ENCODE assay signal across 8 cellular contexts in genomic region chrX:40581333-40581910, GRCh38. TPM values are rescaled to one million over a fixed set of nuclear protein-coding genes. Genes with fewer than 3 reads are reported as not detected.
A peak's percentile ranks its signal among the peaks of the same experiment; 100 is the strongest.
DNase-seq lines count a peak whose midpoint lies in the region; ATAC-seq, FAIRE-seq and TF ChIP-seq lines count a peak whose summit lies in the region.

No MANE protein-coding gene starts in this region.

- no peak for TF ChIP-seq CTCF in CD14-positive monocyte (IDR thresholded peaks at IDR 0.05)
- no peak for TF ChIP-seq CTCF in HL-60 (IDR thresholded peaks at IDR 0.05; ENCODE audit: insufficient read depth, low read length)
- no peak for TF ChIP-seq CTCF in keratinocyte (optimal IDR thresholded peaks at IDR 0.05 in 1 of 3, IDR thresholded peaks at IDR 0.05 in 1 of 3, conservative IDR thresholded peaks at IDR 0.05 in 1 of 3; ENCODE audit: extremely low read depth in 1 of 3, insufficient read depth in 2 of 3, low read length in 3 of 3)
- TF ChIP-seq CTCF in thoracic aorta (IDR thresholded peaks at IDR 0.05) = no peak

- peak overlapping the region; percentile 90 to 96 (median 93) for H3K27ac Mint-ChIP-seq in CD14-positive monocyte
- peak overlapping the region; percentile 42 for H3K27ac Mint-ChIP-seq in activated naive CD8-positive, alpha-beta T cell treated with anti-CD3 and anti-CD28 coated beads for 36 hours

- H3K9me3 ChIP-seq in keratinocyte (ENCODE audit: control insufficient read depth, low read depth, low read length) = no peaks in the 10 kb centered on the region
- H3K9me3 ChIP-seq in thoracic aorta = no peaks in the 10 kb centered on the region

- intact Hi-C loops in CD14-positive monocyte (cut with micrococcal nuclease) = loop anchor here (5.0 to 10.0 kb wide), 2 partner anchors 61 to 63 kb away; partner anchors contain the start of gene CXorf38 (in 1 of the 2)

- peaks cover 0 to 20% (median 0%) of the 10 kb centered on the region in 7 donors for H3K9me3 Mint-ChIP-seq in CD14-positive monocyte
- no peaks in the 10 kb centered on the region for H3K9me3 Mint-ChIP-seq in activated naive CD8-positive, alpha-beta T cell treated with anti-CD3 and anti-CD28 coated beads for 36 hours

- no peak for ATAC-seq in thoracic aorta (ENCODE audit: insufficient number of reproducible peaks, low FRiP score, low read depth)

- H3K27me3 ChIP-seq in HL-60 (ENCODE audit: insufficient read depth, poor library complexity, severe bottlenecking) (no peaks in the 10 kb centered on the region), keratinocyte (ENCODE audit: control insufficient read depth, extremely low read depth, insufficient read depth, low read length) (no peaks in the 10 kb centered on the region), thoracic aorta (replicated peaks; ENCODE audit: insufficient read depth) (no peaks in the 10 kb centered on the region)

- H3K4me3 ChIP-seq in HL-60 (replicated peaks; ENCODE audit: insufficient read depth, low read length) (peak overlapping the region; percentile 56), keratinocyte (ENCODE audit: control insufficient read depth in 2 of 3, extremely low read depth in 1 of 3, insufficient read depth in 2 of 3, low read depth in 1 of 3, low read length in 3 of 3) (peak overlapping the region; percentile 59 to 74 (median 67)), thoracic aorta (peak overlapping the region; percentile 87)

- no peak overlapping the region for H2AFZ ChIP-seq in keratinocyte (ENCODE audit: control insufficient read depth, low read length)

- dilution Hi-C loops in keratinocyte (cut with MboI; ENCODE audit: extremely low pct_ligation_motif_present, low sequenced_read_pairs) = no loop called here

- DNase-seq in CD14-positive monocyte (ENCODE audit: low spot score) = no peak
- peak in 1 of 2 experiments; percentile 6 for DNase-seq in HL-60 (ENCODE audit: low read depth in 1 of 2, low spot score in 1 of 2)
- no peak for DNase-seq in activated naive CD8-positive, alpha-beta T cell treated with anti-CD3 and anti-CD28 coated beads for 36 hours
- no peak for DNase-seq in keratinocyte (ENCODE audit: low read depth, low spot score)
- DNase-seq in thoracic aorta (ENCODE audit: low spot score) = no peak
- no peak for DNase-seq in activated gamma-delta T cell treated with Interleukin-2 at 50 U/mL for 16 hours
- DNase-seq in HT-29 (ENCODE audit: low spot score) = no peak
- no peak for DNase-seq in midbrain (lab: John Stamatoyannopoulos, UW)

- peaks cover 0 to 6% of the 10 kb centered on the region in 2 donors for H3K36me3 Mint-ChIP-seq in CD14-positive monocyte
- peaks cover 2% of the 10 kb centered on the region for H3K36me3 Mint-ChIP-seq in activated naive CD8-positive, alpha-beta T cell treated with anti-CD3 and anti-CD28 coated beads for 36 hours

- H3K36me3 ChIP-seq in keratinocyte (ENCODE audit: control insufficient read depth in 2 of 2, extremely low read depth in 1 of 2, insufficient read depth in 2 of 2, low read length in 2 of 2) (no peaks in the 10 kb centered on the region), thoracic aorta (no peaks in the 10 kb centered on the region)

- peaks cover 0 to 53% (median 0%) of the 10 kb centered on the region in 3 donors for H3K27me3 Mint-ChIP-seq in CD14-positive monocyte (ENCODE audit: low read depth in 3 of 3)
- H3K27me3 Mint-ChIP-seq in activated naive CD8-positive, alpha-beta T cell treated with anti-CD3 and anti-CD28 coated beads for 36 hours = no peaks in the 10 kb centered on the region

- H3K4me3 Mint-ChIP-seq in CD14-positive monocyte = peak overlapping the region; percentile 73 to 76
- peak overlapping the region; percentile 75 for H3K4me3 Mint-ChIP-seq in activated naive CD8-positive, alpha-beta T cell treated with anti-CD3 and anti-CD28 coated beads for 36 hours

- H3K4me1 ChIP-seq in keratinocyte (ENCODE audit: control insufficient read depth, extremely low read depth, insufficient read depth, low read length) (peaks cover 5% of the 10 kb centered on the region), thoracic aorta (ENCODE audit: control insufficient read depth in 1 of 2, low read depth in 2 of 2) (peaks cover 7 to 11% of the 10 kb centered on the region in 2 donors)

- peaks cover 54% of the 10 kb centered on the region for H3K4me1 Mint-ChIP-seq in CD14-positive monocyte
- H3K4me1 Mint-ChIP-seq in activated naive CD8-positive, alpha-beta T cell treated with anti-CD3 and anti-CD28 coated beads for 36 hours = peaks cover 23% of the 10 kb centered on the region

- no peak for FAIRE-seq in keratinocyte (lab: Jason Lieb, UNC)

- peaks cover 36% of the 10 kb centered on the region for H3K79me2 ChIP-seq in keratinocyte (ENCODE audit: control insufficient read depth, insufficient read depth, low read length)

- peak overlapping the region; percentile 61 for H3K27ac ChIP-seq in HL-60 (replicated peaks)
- peak overlapping the region; percentile 61 for H3K27ac ChIP-seq in keratinocyte (ENCODE audit: control insufficient read depth, insufficient read depth, low read length)
- H3K27ac ChIP-seq in thoracic aorta = peak overlapping the region; percentile 87 to 90

- H3K9ac ChIP-seq in keratinocyte (ENCODE audit: control insufficient read depth, extremely low read depth, insufficient read depth, low read length) = peak overlapping the region; percentile 76

- H4K20me1 ChIP-seq in keratinocyte (ENCODE audit: control insufficient read depth, extremely low read depth, insufficient read depth, low read length) = peaks cover 3% of the 10 kb centered on the region

- peak overlapping the region; percentile 55 for H3K4me2 ChIP-seq in keratinocyte (ENCODE audit: control insufficient read depth, extremely low read depth, insufficient read depth, low read depth, low read length)

- H3K9me1 ChIP-seq in keratinocyte (ENCODE audit: control insufficient read depth, extremely low read depth, insufficient read depth, low read length) = no peaks in the 10 kb centered on the region

RNA-seq across cellular contexts. Expression of gene ATP6AP2, which starts 0.7 kb away (rescaled TPM):
- 100 to 1,000 TPM; 430 to 497 TPM for polyA plus RNA-seq in CD14-positive monocyte
- total RNA-seq in activated naive CD8-positive, alpha-beta T cell treated with anti-CD3 and anti-CD28 coated beads for 36 hours = 10 to 100 TPM; 51.2 to 52.8 TPM
- polyA plus RNA-seq in keratinocyte = 176 to 207 TPM (median 203 TPM) in 3 replicates
- 89.4 TPM for polyA plus RNA-seq in keratinocyte (2011; ENCODE audit: low read depth)
- 61.2 and 124 TPM in 2 replicates for polyA plus RNA-seq in keratinocyte (2011; cell fraction: cytosol; rRNA removed)
- 345 and 349 TPM in 2 replicates for polyA plus RNA-seq in keratinocyte (2011; cell fraction: nucleus; rRNA removed)
- polyA plus RNA-seq in keratinocyte (2012; ENCODE audit: low replicate concordance) = 87.7 and 146 TPM in 2 replicates
- 38.2 to 120 TPM (median 103 TPM) in 3 replicates for polyA minus RNA-seq in keratinocyte
- 59.5 TPM for polyA minus RNA-seq in keratinocyte (2011; cell fraction: cytosol; rRNA and poly(A)+ RNA removed)
- 132 and 326 TPM in 2 replicates for polyA minus RNA-seq in keratinocyte (2011; cell fraction: nucleus; rRNA and poly(A)+ RNA removed)
- 100 to 1,000 TPM; 126 to 176 TPM for total RNA-seq in thoracic aorta
- 15.3 and 19.5 TPM in 2 replicates for total RNA-seq in HT-29 (2014; rRNA removed; shearing (Covaris generic))

RNA-seq across cellular contexts. Expression of gene MPC1L, which starts 41.8 kb away (rescaled TPM):
- polyA plus RNA-seq in CD14-positive monocyte (not detected), keratinocyte (not detected in 3 replicates)
- not detected for total RNA-seq in activated naive CD8-positive, alpha-beta T cell treated with anti-CD3 and anti-CD28 coated beads for 36 hours
- polyA plus RNA-seq in keratinocyte (2011; ENCODE audit: low read depth) = not detected
- not detected in 2 replicates for polyA plus RNA-seq in keratinocyte (2011; cell fraction: cytosol; rRNA removed)
- polyA plus RNA-seq in keratinocyte (2011; cell fraction: nucleus; rRNA removed) = not detected in 2 replicates
- not detected in 2 replicates for polyA plus RNA-seq in keratinocyte (2012; ENCODE audit: low replicate concordance)
- polyA minus RNA-seq in keratinocyte = not detected in 3 replicates
- polyA minus RNA-seq in keratinocyte (2011; cell fraction: cytosol; rRNA and poly(A)+ RNA removed) = not detected
- polyA minus RNA-seq in keratinocyte (2011; cell fraction: nucleus; rRNA and poly(A)+ RNA removed) = not detected in 2 replicates
- total RNA-seq in thoracic aorta = not detected
- not detected in 2 replicates for total RNA-seq in HT-29 (2014; rRNA removed; shearing (Covaris generic))
